ENCODE assay signal across 15 cellular contexts in the genomic region with DNA sequence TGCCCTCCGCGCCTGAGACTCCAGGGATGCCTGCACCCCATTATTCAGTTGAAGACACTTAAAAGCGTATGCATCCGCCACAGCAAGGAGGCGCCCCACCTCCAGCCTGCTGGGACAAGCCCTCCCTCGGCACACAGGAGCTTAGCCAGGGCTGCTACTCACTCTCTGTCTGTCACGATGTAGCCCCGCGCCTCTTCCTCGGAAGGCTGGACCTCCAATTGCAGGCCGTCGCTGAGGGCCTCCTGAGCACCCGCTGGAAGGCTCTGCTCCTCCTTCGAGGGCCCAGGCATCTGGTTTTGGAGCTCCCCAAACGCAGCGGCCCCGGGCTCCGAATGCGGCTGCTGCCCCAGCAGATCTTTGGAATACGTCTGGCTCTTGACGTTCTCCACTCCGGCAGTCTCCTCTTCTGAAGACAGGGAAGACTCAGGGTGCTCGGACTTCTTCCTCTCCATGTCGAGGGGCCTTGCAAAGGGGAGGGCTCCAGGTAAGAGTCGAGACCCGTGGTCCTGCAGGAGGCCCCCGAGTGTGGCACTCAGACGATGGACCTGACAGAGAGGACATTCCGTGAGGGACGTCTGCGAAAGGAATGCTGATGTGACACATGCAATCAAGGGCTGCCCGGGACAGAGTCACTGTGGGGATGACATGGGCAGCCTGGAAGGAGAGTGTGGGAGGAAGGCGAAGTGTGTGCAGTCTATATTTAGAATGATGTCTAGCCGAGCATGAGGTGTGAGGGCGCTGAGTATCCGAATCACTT.
"Had no signal": no experiment of that assay in that cellular context is flagged by ENCODE, and none has a peak within 500 bp of the region (broad histone marks: within the 10 kb centered on the region; RNA-seq: fewer than 3 reads in every experiment).

No MANE protein-coding gene starts in this region.

- ATAC-seq: natural killer cell treated with Interleukin-12 subunit alpha and Interleukin-12 subunit beta and Interleukin-15 and Interleukin-18, amount 100 ng/mL, for 72 hours had no signal

- H3K4me1 Mint-ChIP-seq: mesothelial cell of epicardium had no signal

- H3K4me1 ChIP-seq: colonic mucosa, suprapubic skin, thyroid gland, uterus had no signal

- H3K36me3 Mint-ChIP-seq: mesothelial cell of epicardium; natural killer cell treated with Interleukin-12 subunit alpha and Interleukin-12 subunit beta and Interleukin-15 and Interleukin-18, amount 100 ng/mL, for 72 hours; type B pancreatic cell had no signal

- H3K4me2 ChIP-seq: hepatocyte had no signal

- H2AFZ ChIP-seq: hepatocyte had no signal

- H3K9me3 ChIP-seq: colonic mucosa, thyroid gland, uterus had no signal

- FAIRE-seq: small intestine had no signal

- H3K9me3 Mint-ChIP-seq: natural killer cell treated with Interleukin-12 subunit alpha and Interleukin-12 subunit beta and Interleukin-15 and Interleukin-18, amount 100 ng/mL, for 72 hours; type B pancreatic cell had no signal

- H3K36me3 ChIP-seq: colonic mucosa, suprapubic skin, thyroid gland, uterus had no signal

- H3K4me3 Mint-ChIP-seq: mesothelial cell of epicardium; natural killer cell treated with Interleukin-12 subunit alpha and Interleukin-12 subunit beta and Interleukin-15 and Interleukin-18, amount 100 ng/mL, for 72 hours; type B pancreatic cell had no signal

- H3K4me3 ChIP-seq: colonic mucosa, hepatocyte, suprapubic skin, thyroid gland, uterus had no signal

- H3K27me3 Mint-ChIP-seq: natural killer cell treated with Interleukin-12 subunit alpha and Interleukin-12 subunit beta and Interleukin-15 and Interleukin-18, amount 100 ng/mL, for 72 hours; type B pancreatic cell had no signal

- H3K27ac Mint-ChIP-seq: mesothelial cell of epicardium; natural killer cell treated with Interleukin-12 subunit alpha and Interleukin-12 subunit beta and Interleukin-15 and Interleukin-18, amount 100 ng/mL, for 72 hours; type B pancreatic cell had no signal

- H3K79me2 ChIP-seq: hepatocyte had no signal

- H3K27ac ChIP-seq: colonic mucosa, hepatocyte, suprapubic skin, thyroid gland, uterus had no signal

- H3K27me3 ChIP-seq: colonic mucosa, hepatocyte, suprapubic skin, thyroid gland, uterus had no signal

- DNase-seq: colonic mucosa; dermis blood vessel endothelial cell; foreskin melanocyte; kidney glomerular epithelial cell; mammary epithelial cell; small intestine; stimulated activated CD4-positive, alpha-beta T cell treated with anti-CD3 and anti-CD28 coated beads, Interleukin-2, amount 100 ng/mL, for 48 hours; stimulated activated naive CD4-positive, alpha-beta T cell treated with Interleukin-2 at 50 U/mL for 16 hours; thyroid gland; uterus had no signal
